Comparison of ENCODE assay signal across 12 cellular contexts in the genomic region with DNA sequence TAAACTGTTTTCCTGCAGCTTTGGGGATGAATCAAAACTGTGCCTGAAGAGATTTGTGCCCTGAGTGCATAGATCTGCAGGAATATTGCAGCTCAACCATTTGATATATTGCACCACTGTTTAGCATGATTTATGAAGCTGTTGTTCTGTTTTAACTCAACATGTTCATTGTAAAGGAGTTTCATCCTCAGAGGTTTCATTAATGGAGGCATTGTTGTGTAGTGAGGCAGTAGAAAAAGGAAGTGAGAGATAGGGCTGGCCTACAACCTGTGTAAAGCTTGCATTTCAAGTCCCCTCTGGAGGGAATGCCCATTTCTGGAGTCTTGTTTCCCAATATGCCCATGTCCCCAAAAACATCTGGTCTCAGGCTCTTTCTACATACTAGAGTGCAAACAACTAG.
A peak's percentile ranks its signal among the peaks of the same experiment; 100 is the strongest.
DNase-seq lines count a peak whose midpoint lies in the region; ATAC-seq, FAIRE-seq and TF ChIP-seq lines count a peak whose summit lies in the region.
"Had no signal": no experiment of that assay in that cellular context is flagged by ENCODE, and none has a peak within 500 bp of the region (broad histone marks: within the 10 kb centered on the region; RNA-seq: fewer than 3 reads in every experiment).

No MANE protein-coding gene starts in this region.

- in situ Hi-C loops in K562 (cut with MboI): loop anchor here (10.0 kb wide), 1 partner anchor 106 kb away; no protein-coding TSS in a partner anchor

- CTCF ChIA-PET in K562 (lab: Yijun Ruan, JAX; ENCODE audit: low intra/inter-chr PET ratio): no interaction called here

- H3K27me3 ChIP-seq in K562 (ENCODE audit: control insufficient read depth in 2 of 2, insufficient read depth in 2 of 2, low read length in 2 of 2): peaks cover 3 to 4% of the 10 kb centered on the region in 2 experiments; a peak in 3 of 5 replicates
- no peaks in the 10 kb centered on the region for H3K27me3 ChIP-seq in esophagus muscularis mucosa
- H3K27me3 ChIP-seq: breast epithelium had no signal

- DNase-seq in K562 (ENCODE audit: extremely low read depth in 1 of 4, low spot score in 3 of 4) (no peak), esophagus muscularis mucosa (ENCODE audit: extremely low spot score) (no peak), GM19240 (ENCODE audit: insufficient read length, low spot score) (no peak), HK-2 (ENCODE audit: unreplicated experiment) (no peak)
- DNase-seq in activated naive CD4-positive, alpha-beta T cell (lab: John Stamatoyannopoulos, UW): no peak
- DNase-seq: DMS153, SHP77 treated with DMSO at 0.1 percent for 48 hours had no signal

- FAIRE-seq in K562 (lab: Jason Lieb, UNC): no peak

- no peak for TF ChIP-seq EP300 in K562 (IDR thresholded peaks at IDR 0.05; ENCODE audit: low read length)
- no peak for TF ChIP-seq EP300 in esophagus muscularis mucosa (IDR thresholded peaks at IDR 0.05)

- intact Hi-C loops in K562 (cut with micrococcal nuclease) (no loop called here), esophagus muscularis mucosa (cut with DNase I) (no loop called here)

- no peaks in the 10 kb centered on the region for H3K9me1 ChIP-seq in K562 (ENCODE audit: control insufficient read depth, insufficient read depth, low read length)

- POLR2A ChIA-PET in K562 (lab: Yijun Ruan, JAX): interaction anchor here (0.6 to 1.1 kb wide), 2 partner anchors 9 to 92 kb away, joined by 3 read pairs; no protein-coding TSS in a partner anchor

- H3K9ac ChIP-seq in K562 (ENCODE audit: insufficient read depth in 1 of 2, low read depth in 2 of 2, low read length in 2 of 2): no peak overlapping the region

- H3K36me3 ChIP-seq in K562 (ENCODE audit: control insufficient read depth, insufficient read depth, low read length) (no peaks in the 10 kb centered on the region), esophagus muscularis mucosa (no peaks in the 10 kb centered on the region)
- H3K36me3 ChIP-seq: breast epithelium had no signal

- H3K79me2 ChIP-seq in K562 (ENCODE audit: control insufficient read depth, insufficient read depth, low read length): no peaks in the 10 kb centered on the region

- ATAC-seq in GM18907 (IDR thresholded peaks at IDR 0.05; ENCODE audit: unreplicated experiment): peak; percentile 69
- peak; percentile 65 for ATAC-seq in GM21737 (IDR thresholded peaks at IDR 0.05; ENCODE audit: unreplicated experiment)
- peak; percentile 62 for ATAC-seq in HG03342 (IDR thresholded peaks at IDR 0.05; ENCODE audit: unreplicated experiment)
- ATAC-seq in K562: no peak
- ATAC-seq: HCT116 had no signal

- H3K4me1 ChIP-seq in K562 (replicated peaks in 1 of 2; ENCODE audit: control insufficient read depth in 2 of 2, insufficient read depth in 2 of 2, low read length in 2 of 2) (no peaks in the 10 kb centered on the region; a peak in 1 of 5 replicates), esophagus muscularis mucosa (no peaks in the 10 kb centered on the region)
- H3K4me1 ChIP-seq: breast epithelium had no signal

- no peak for TF ChIP-seq RAD21 in K562 (CRISPR knock-in tag; conservative IDR thresholded peaks at IDR 0.05 in 1 of 2, IDR thresholded peaks at IDR 0.05 in 1 of 2)

- H3K4me2 ChIP-seq in K562 (ENCODE audit: insufficient read depth, low read length): no peak overlapping the region

- H3K4me3 ChIP-seq in K562 (no peak overlapping the region), esophagus muscularis mucosa (no peak overlapping the region)
- H3K4me3 ChIP-seq: breast epithelium had no signal

- TF ChIP-seq POLR2A in K562 (conservative IDR thresholded peaks at IDR 0.05) (no peak), esophagus muscularis mucosa (IDR thresholded peaks at IDR 0.05; ENCODE audit: low read depth) (no peak)

- no peak overlapping the region for H2AFZ ChIP-seq in K562 (ENCODE audit: low read depth, low read length)

- H3K9me3 ChIP-seq in K562 (replicated peaks; ENCODE audit: control insufficient read depth, insufficient read depth, low read depth, low read length) (no peaks in the 10 kb centered on the region), esophagus muscularis mucosa (no peaks in the 10 kb centered on the region)
- H3K9me3 ChIP-seq: breast epithelium had no signal

- no peaks in the 10 kb centered on the region for H4K20me1 ChIP-seq in K562 (replicated peaks; ENCODE audit: control insufficient read depth, insufficient read depth, low read length)

- TF ChIP-seq CTCF in K562 (IDR thresholded peaks at IDR 0.05 in 2 of 3, conservative IDR thresholded peaks at IDR 0.05 in 1 of 3; ENCODE audit: insufficient read depth in 2 of 3, low read depth in 1 of 3, low read length in 3 of 3) (no peak), esophagus muscularis mucosa (IDR thresholded peaks at IDR 0.05) (no peak)

- H3K27ac ChIP-seq in K562 (ENCODE audit: extremely low read depth, low read depth, low read length) (no peak overlapping the region), esophagus muscularis mucosa (replicated peaks in 1 of 4) (no peak overlapping the region)
- H3K27ac ChIP-seq: breast epithelium had no signal

- BruUV-seq in K562 (replicated peaks; lab: Mats Ljungman, UMichigan): no TSS peak

TF ChIP-seq in K562, 482 proteins besides CTCF, POLR2A, EP300 and RAD21:
- TF ChIP-seq HNRNPUL1 (IDR thresholded peaks at IDR 0.05; ENCODE audit: low read length) (no peak), SPI1 (IDR thresholded peaks at IDR 0.05; ENCODE audit: borderline replicate concordance, low read depth, low read length) (peak; percentile 39; the same call in 1 of the 2 replicates), MAX (CRISPR knock-in tag; IDR thresholded peaks at IDR 0.05) (no peak)
